Comparison of ENCODE assay signal across 28 cellular contexts in genomic region chr6:139423037-139423698, GRCh38.
"Had no signal": no experiment of that assay in that cellular context is flagged by ENCODE, and none has a peak within 500 bp of the region (broad histone marks: within the 10 kb centered on the region; RNA-seq: fewer than 3 reads in every experiment).

No MANE protein-coding gene starts in this region.

- H3K4me3 ChIP-seq: colonic mucosa, esophagus squamous epithelium, heart right ventricle, left ventricle myocardium inferior, lower lobe of right lung, psoas muscle, skin epidermis, spleen, thoracic aorta, tibial nerve, upper lobe of left lung had no signal

- H3K36me3 ChIP-seq: colonic mucosa, esophagus squamous epithelium, heart right ventricle, left ventricle myocardium inferior, lower lobe of right lung, spleen, thoracic aorta, tibial nerve, upper lobe of left lung had no signal

- H3K4me1 ChIP-seq: colonic mucosa, esophagus squamous epithelium, lower lobe of right lung, tibial nerve, upper lobe of left lung had no signal

- H3K9me3 ChIP-seq: colonic mucosa, esophagus squamous epithelium, heart right ventricle, left ventricle myocardium inferior, lower lobe of right lung, psoas muscle, spleen, thoracic aorta, tibial nerve, upper lobe of left lung had no signal

- H3K27me3 ChIP-seq: colonic mucosa, esophagus squamous epithelium, heart right ventricle, spleen, tibial nerve, upper lobe of left lung had no signal

- ATAC-seq: heart right ventricle; left colon; lower lobe of right lung; naive thymus-derived CD8-positive, alpha-beta T cell; psoas muscle; right cardiac atrium; stimulated activated naive B cell treated with anti-CD40 and anti-IgM and Interleukin-4, amounts not matched to agents 10 μg/mL and 1 μg/mL and 100 μg/mL, for 72 hours had no signal

- DNase-seq: colonic mucosa; dermis blood vessel endothelial cell; effector memory CD4-positive, alpha-beta T cell; esophagus squamous epithelium; foreskin melanocyte; glutamatergic neuron; heart right ventricle; hippocampal formation; immature natural killer cell; islet precursor cell; kidney glomerular epithelial cell; left colon; left ventricle myocardium inferior; lower lobe of right lung; naive thymus-derived CD8-positive, alpha-beta T cell; nephron progenitor cell; nucleus accumbens; posterior cingulate gyrus; psoas muscle; right cardiac atrium; spleen; stimulated activated CD4-positive, alpha-beta T cell treated with anti-CD3 and anti-CD28 coated beads, Interleukin-15, amount 100 ng/mL, for 24 hours; stimulated activated CD4-positive, alpha-beta T cell treated with anti-CD3 and anti-CD28 coated beads, Interleukin-2, amount 100 ng/mL, for 48 hours; stimulated activated naive B cell treated with anti-CD40 and anti-IgM and Interleukin-4, amounts not matched to agents 10 μg/mL and 1 μg/mL and 100 μg/mL, for 72 hours; upper lobe of left lung had no signal
